In the genomic region with DNA sequence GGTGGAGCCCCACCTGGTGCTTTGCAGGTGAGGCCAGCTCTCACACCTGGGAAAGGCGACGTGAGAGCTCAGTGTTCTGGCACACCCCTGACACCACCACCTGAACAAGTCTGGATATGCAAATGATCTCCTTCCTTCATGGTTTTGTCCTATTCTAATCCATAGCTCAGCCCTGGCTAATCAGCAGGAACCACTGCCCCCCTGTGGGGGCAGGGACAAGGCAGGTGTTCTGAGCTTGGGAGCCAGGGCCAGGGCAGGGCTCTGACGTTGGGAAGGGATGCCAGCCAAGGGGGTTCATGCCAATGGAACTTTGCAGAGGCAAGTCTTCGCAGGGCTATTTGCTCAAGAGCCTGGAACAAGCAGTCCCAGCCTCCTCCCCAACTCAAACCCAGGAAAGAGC, we compare ENCODE assay signal across 17 cellular contexts.
DNase-seq lines count a peak whose midpoint lies in the region; ATAC-seq, FAIRE-seq and TF ChIP-seq lines count a peak whose summit lies in the region.
"Had no signal": no experiment of that assay in that cellular context is flagged by ENCODE, and none has a peak within 500 bp of the region (broad histone marks: within the 10 kb centered on the region; RNA-seq: fewer than 3 reads in every experiment).

No MANE protein-coding gene starts in this region.

- no peak; a peak in 1 of 4 replicates for TF ChIP-seq RAD21 in K562 (CRISPR knock-in tag; conservative IDR thresholded peaks at IDR 0.05 in 1 of 2, IDR thresholded peaks at IDR 0.05 in 1 of 2)

- no peaks in the 10 kb centered on the region for H3K36me3 Mint-ChIP-seq in neural crest cell (ENCODE audit: low read depth)

- H3K79me2 ChIP-seq in K562 (ENCODE audit: control insufficient read depth, insufficient read depth, low read length) = no peaks in the 10 kb centered on the region

- CTCF ChIA-PET in K562 (lab: Yijun Ruan, JAX; ENCODE audit: low intra/inter-chr PET ratio) = no interaction called here

- peak; percentile 33 for DNase-seq in NCI-H1092 treated with DMSO at 0.1 percent for 48 hours (lab: John Stamatoyannopoulos, UW)
- DNase-seq in NCI-H1092 (lab: John Stamatoyannopoulos, UW) = no peak
- peak; percentile 92 for DNase-seq in NCI-H1105 treated with DMSO at 0.1 percent for 48 hours (lab: John Stamatoyannopoulos, UW)
- no peak for DNase-seq in K562 (ENCODE audit: extremely low read depth in 1 of 4, low spot score in 3 of 4)
- DNase-seq in neural crest cell (ENCODE audit: low read depth, low spot score) = no peak
- no peak for DNase-seq in MV-4-11 (lab: John Stamatoyannopoulos, UW)
- DNase-seq in globus pallidus (ENCODE audit: low spot score) = no peak
- DNase-seq: activated CD4-positive, alpha-beta T cell treated with anti-CD3 and anti-CD28 coated beads for 36 hours; activated T-cell treated with anti-CD3 and anti-CD28 coated beads, Interleukin-2, amount 50 U/mL, for 24 hours; Calu3; NCI-H1694; spleen; T-helper 1 cell had no signal

- no peaks in the 10 kb centered on the region for H3K27me3 Mint-ChIP-seq in neural crest cell (ENCODE audit: low read depth)

- intact Hi-C loops in K562 (cut with micrococcal nuclease) = no loop called here

- no peaks in the 10 kb centered on the region for H3K36me3 ChIP-seq in K562 (ENCODE audit: control insufficient read depth, insufficient read depth, low read length)
- H3K36me3 ChIP-seq: spleen had no signal

- H3K9ac ChIP-seq in K562 (ENCODE audit: insufficient read depth in 1 of 2, low read depth in 2 of 2, low read length in 2 of 2) = no peak overlapping the region

- no peak overlapping the region for H3K4me3 Mint-ChIP-seq in neural crest cell
- H3K4me3 Mint-ChIP-seq: activated CD4-positive, alpha-beta T cell treated with anti-CD3 and anti-CD28 coated beads for 36 hours; activated T-cell treated with anti-CD3 and anti-CD28 coated beads, Interleukin-2, amount 50 U/mL, for 24 hours had no signal

- no TSS peak for BruUV-seq in K562 (replicated peaks; lab: Mats Ljungman, UMichigan)

- H3K4me3 ChIP-seq in K562 = no peak overlapping the region
- H3K4me3 ChIP-seq: PC-9, spleen had no signal

- FAIRE-seq in K562 (lab: Jason Lieb, UNC) = no peak
- FAIRE-seq: A204.1, colon had no signal

- TF ChIP-seq CTCF in K562 (IDR thresholded peaks at IDR 0.05 in 2 of 3, conservative IDR thresholded peaks at IDR 0.05 in 1 of 3; ENCODE audit: insufficient read depth in 2 of 3, low read depth in 1 of 3, low read length in 3 of 3) = peak in 1 of 3 experiments; percentile 34; a peak in 2 of 6 replicates
- peak; percentile 14 for TF ChIP-seq CTCF in neural crest cell (conservative IDR thresholded peaks at IDR 0.05)

- in situ Hi-C loops in K562 (cut with MboI) = no loop called here

- no peaks in the 10 kb centered on the region for H3K9me3 ChIP-seq in K562 (replicated peaks; ENCODE audit: control insufficient read depth, insufficient read depth, low read depth, low read length)
- H3K9me3 ChIP-seq: spleen had no signal

- H3K4me1 ChIP-seq in K562 (replicated peaks in 1 of 2; ENCODE audit: control insufficient read depth in 2 of 2, insufficient read depth in 2 of 2, low read length in 2 of 2) = no peaks in the 10 kb centered on the region
- H3K4me1 ChIP-seq: spleen had no signal

- H4K20me1 ChIP-seq in K562 (replicated peaks; ENCODE audit: control insufficient read depth, insufficient read depth, low read length) = peaks cover 9% of the 10 kb centered on the region; the same call in 1 of the 2 replicates

- ATAC-seq in K562 (0 out of 3 replicates have a peak, but pooled peaks have one; percentile 48), HG03571 (IDR thresholded peaks at IDR 0.05; ENCODE audit: unreplicated experiment) (no peak)
- ATAC-seq: activated CD4-positive, alpha-beta T cell treated with anti-CD3 and anti-CD28 coated beads for 36 hours had no signal

- POLR2A ChIA-PET in K562 (lab: Yijun Ruan, JAX) = no interaction called here

- no peaks in the 10 kb centered on the region for H3K9me3 Mint-ChIP-seq in neural crest cell
- H3K9me3 Mint-ChIP-seq: activated T-cell treated with anti-CD3 and anti-CD28 coated beads, Interleukin-2, amount 50 U/mL, for 24 hours had no signal

- no peak overlapping the region for H3K27ac Mint-ChIP-seq in neural crest cell (ENCODE audit: unreplicated experiment)
- H3K27ac Mint-ChIP-seq: activated CD4-positive, alpha-beta T cell treated with anti-CD3 and anti-CD28 coated beads for 36 hours; activated T-cell treated with anti-CD3 and anti-CD28 coated beads, Interleukin-2, amount 50 U/mL, for 24 hours had no signal

- H2AFZ ChIP-seq in K562 (ENCODE audit: low read depth, low read length) = no peak overlapping the region
- H2AFZ ChIP-seq: PC-9 had no signal

- no peaks in the 10 kb centered on the region for H3K9me1 ChIP-seq in K562 (ENCODE audit: control insufficient read depth, insufficient read depth, low read length)

- peaks cover 0 to 36% of the 10 kb centered on the region in 2 experiments; a peak in 3 of 5 replicates for H3K27me3 ChIP-seq in K562 (ENCODE audit: control insufficient read depth in 2 of 2, insufficient read depth in 2 of 2, low read length in 2 of 2)

- 0% methylated on average over 3 of the region's 4 CpGs for WGBS in K562 (ENCODE audit: insufficient coverage, low coverage, missing lambda C conversion rate)

- TF ChIP-seq POLR2A in K562 (conservative IDR thresholded peaks at IDR 0.05) = no peak

- no peak for TF ChIP-seq EP300 in K562 (IDR thresholded peaks at IDR 0.05; ENCODE audit: low read length)

- H3K27ac ChIP-seq in K562 (ENCODE audit: extremely low read depth, low read depth, low read length) = no peak overlapping the region
- H3K27ac ChIP-seq: PC-9, spleen had no signal

- H3K4me2 ChIP-seq in K562 (ENCODE audit: insufficient read depth, low read length) = no peak overlapping the region
- H3K4me2 ChIP-seq: PC-9 had no signal

- peaks cover 3% of the 10 kb centered on the region for H3K4me1 Mint-ChIP-seq in neural crest cell
- H3K4me1 Mint-ChIP-seq: activated CD4-positive, alpha-beta T cell treated with anti-CD3 and anti-CD28 coated beads for 36 hours had no signal

TF ChIP-seq in K562, 482 proteins besides CTCF, POLR2A, EP300 and RAD21 (continues in another document):
- TF ChIP-seq, protein P1, sequence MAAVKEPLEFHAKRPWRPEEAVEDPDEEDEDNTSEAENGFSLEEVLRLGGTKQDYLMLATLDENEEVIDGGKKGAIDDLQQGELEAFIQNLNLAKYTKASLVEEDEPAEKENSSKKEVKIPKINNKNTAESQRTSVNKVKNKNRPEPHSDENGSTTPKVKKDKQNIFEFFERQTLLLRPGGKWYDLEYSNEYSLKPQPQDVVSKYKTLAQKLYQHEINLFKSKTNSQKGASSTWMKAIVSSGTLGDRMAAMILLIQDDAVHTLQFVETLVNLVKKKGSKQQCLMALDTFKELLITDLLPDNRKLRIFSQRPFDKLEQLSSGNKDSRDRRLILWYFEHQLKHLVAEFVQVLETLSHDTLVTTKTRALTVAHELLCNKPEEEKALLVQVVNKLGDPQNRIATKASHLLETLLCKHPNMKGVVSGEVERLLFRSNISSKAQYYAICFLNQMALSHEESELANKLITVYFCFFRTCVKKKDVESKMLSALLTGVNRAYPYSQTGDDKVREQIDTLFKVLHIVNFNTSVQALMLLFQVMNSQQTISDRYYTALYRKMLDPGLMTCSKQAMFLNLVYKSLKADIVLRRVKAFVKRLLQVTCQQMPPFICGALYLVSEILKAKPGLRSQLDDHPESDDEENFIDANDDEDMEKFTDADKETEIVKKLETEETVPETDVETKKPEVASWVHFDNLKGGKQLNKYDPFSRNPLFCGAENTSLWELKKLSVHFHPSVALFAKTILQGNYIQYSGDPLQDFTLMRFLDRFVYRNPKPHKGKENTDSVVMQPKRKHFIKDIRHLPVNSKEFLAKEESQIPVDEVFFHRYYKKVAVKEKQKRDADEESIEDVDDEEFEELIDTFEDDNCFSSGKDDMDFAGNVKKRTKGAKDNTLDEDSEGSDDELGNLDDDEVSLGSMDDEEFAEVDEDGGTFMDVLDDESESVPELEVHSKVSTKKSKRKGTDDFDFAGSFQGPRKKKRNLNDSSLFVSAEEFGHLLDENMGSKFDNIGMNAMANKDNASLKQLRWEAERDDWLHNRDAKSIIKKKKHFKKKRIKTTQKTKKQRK (IDR thresholded peaks at IDR 0.05; ENCODE audit: borderline replicate concordance, low read depth, low read length) = no peak
- TF ChIP-seq, protein P2, sequence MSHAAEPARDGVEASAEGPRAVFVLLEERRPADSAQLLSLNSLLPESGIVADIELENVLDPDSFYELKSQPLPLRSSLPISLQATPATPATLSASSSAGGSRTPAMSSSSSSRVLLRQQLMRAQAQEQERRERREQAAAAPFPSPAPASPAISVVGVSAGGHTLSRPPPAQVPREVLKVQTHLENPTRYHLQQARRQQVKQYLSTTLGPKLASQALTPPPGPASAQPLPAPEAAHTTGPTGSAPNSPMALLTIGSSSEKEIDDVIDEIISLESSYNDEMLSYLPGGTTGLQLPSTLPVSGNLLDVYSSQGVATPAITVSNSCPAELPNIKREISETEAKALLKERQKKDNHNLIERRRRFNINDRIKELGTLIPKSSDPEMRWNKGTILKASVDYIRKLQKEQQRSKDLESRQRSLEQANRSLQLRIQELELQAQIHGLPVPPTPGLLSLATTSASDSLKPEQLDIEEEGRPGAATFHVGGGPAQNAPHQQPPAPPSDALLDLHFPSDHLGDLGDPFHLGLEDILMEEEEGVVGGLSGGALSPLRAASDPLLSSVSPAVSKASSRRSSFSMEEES (CRISPR knock-in tag; IDR thresholded peaks at IDR 0.05) = no peak
- TF ChIP-seq, protein P3, sequence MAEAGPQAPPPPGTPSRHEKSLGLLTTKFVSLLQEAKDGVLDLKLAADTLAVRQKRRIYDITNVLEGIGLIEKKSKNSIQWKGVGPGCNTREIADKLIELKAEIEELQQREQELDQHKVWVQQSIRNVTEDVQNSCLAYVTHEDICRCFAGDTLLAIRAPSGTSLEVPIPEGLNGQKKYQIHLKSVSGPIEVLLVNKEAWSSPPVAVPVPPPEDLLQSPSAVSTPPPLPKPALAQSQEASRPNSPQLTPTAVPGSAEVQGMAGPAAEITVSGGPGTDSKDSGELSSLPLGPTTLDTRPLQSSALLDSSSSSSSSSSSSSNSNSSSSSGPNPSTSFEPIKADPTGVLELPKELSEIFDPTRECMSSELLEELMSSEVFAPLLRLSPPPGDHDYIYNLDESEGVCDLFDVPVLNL (CRISPR knock-in tag; IDR thresholded peaks at IDR 0.05; ENCODE audit: low read depth) = no peak
- TF ChIP-seq CBX3 (IDR thresholded peaks at IDR 0.05; ENCODE audit: borderline replicate concordance in 1 of 2, low read length in 2 of 2) = no peak
- no peak for TF ChIP-seq EWSR1 (IDR thresholded peaks at IDR 0.05; ENCODE audit: borderline replicate concordance, low read depth, partially characterized antibody)
- TF ChIP-seq ZNF830 (CRISPR knock-in tag; IDR thresholded peaks at IDR 0.05) = no peak
- TF ChIP-seq L3MBTL2 (IDR thresholded peaks at IDR 0.05) = no peak

Comparison
In these comparisons a context has a peak if more than half of its experiments do, and no peak if none do; other contexts are left out.
1. DNase-seq: peak in NCI-H1092 treated with DMSO at 0.1 percent for 48 hours (single experiment) and NCI-H1105 treated with DMSO at 0.1 percent for 48 hours (single experiment); none in NCI-H1092 (single experiment), K562 (0 of 4), neural crest cell (single experiment), MV-4-11 (single experiment) and globus pallidus (single experiment).